8 cellular contexts compared by ENCODE assay signal in genomic region chr20:33662172-33662571, GRCh38. TPM values are rescaled to one million over a fixed set of nuclear protein-coding genes. Genes with fewer than 3 reads are reported as not detected.
DNase-seq lines count a peak whose midpoint lies in the region; ATAC-seq and TF ChIP-seq lines count a peak whose summit lies in the region.

Gene C20orf144, plus strand, starts transcription at chr20:33662327. Its CDS starts 19 bp downstream, at chr20:33662346.

- no peak for ATAC-seq in GM18858 (IDR thresholded peaks at IDR 0.05; ENCODE audit: unreplicated experiment)

- DNase-seq in GM12864 (ENCODE audit: low read depth) (no peak), fibroblast of villous mesenchyme (ENCODE audit: low read depth) (no peak), retinal pigment epithelial cell (ENCODE audit: low read depth) (no peak), dermis blood vessel endothelial cell (no peak), NCI-H446 treated with DMSO at 0.1 percent for 48 hours (lab: John Stamatoyannopoulos, UW) (no peak), mucosa of gallbladder (ENCODE audit: low spot score) (no peak)

- H3K27ac ChIP-seq in VCaP = peak within 1 kb of the TSS; percentile 98

- TF ChIP-seq CTCF in GM12864 (IDR thresholded peaks at IDR 0.05; ENCODE audit: low read depth, low read length, missing control alignments) = no peak
- TF ChIP-seq CTCF in VCaP (conservative IDR thresholded peaks at IDR 0.05) = no peak
- no peak for TF ChIP-seq CTCF in fibroblast of villous mesenchyme (IDR thresholded peaks at IDR 0.05; ENCODE audit: insufficient read depth, low read depth, low read length)
- no peak for TF ChIP-seq CTCF in retinal pigment epithelial cell (conservative IDR thresholded peaks at IDR 0.05; ENCODE audit: low read depth, low read length)

- H3K4me3 ChIP-seq in GM12864 (ENCODE audit: low read depth, low read length) (peak within 1 kb of the TSS; percentile 82), fibroblast of villous mesenchyme (ENCODE audit: low read depth, low read length) (peak within 1 kb of the TSS; percentile 83), retinal pigment epithelial cell (ENCODE audit: low read length) (peak within 1 kb of the TSS; percentile 73)

RNA-seq across cellular contexts. Expression of gene C20orf144, which starts in this region (rescaled TPM):
- total RNA-seq in fibroblast of villous mesenchyme = under 0.01 and 0.32 TPM in 2 replicates
- total RNA-seq in dermis blood vessel endothelial cell = 0.05 TPM in 1 of 2 replicates, not detected in the other
- total RNA-seq in mucosa of gallbladder = 0.09 TPM
